Comparison of ENCODE assay signal across 23 cellular contexts in the genomic region with DNA sequence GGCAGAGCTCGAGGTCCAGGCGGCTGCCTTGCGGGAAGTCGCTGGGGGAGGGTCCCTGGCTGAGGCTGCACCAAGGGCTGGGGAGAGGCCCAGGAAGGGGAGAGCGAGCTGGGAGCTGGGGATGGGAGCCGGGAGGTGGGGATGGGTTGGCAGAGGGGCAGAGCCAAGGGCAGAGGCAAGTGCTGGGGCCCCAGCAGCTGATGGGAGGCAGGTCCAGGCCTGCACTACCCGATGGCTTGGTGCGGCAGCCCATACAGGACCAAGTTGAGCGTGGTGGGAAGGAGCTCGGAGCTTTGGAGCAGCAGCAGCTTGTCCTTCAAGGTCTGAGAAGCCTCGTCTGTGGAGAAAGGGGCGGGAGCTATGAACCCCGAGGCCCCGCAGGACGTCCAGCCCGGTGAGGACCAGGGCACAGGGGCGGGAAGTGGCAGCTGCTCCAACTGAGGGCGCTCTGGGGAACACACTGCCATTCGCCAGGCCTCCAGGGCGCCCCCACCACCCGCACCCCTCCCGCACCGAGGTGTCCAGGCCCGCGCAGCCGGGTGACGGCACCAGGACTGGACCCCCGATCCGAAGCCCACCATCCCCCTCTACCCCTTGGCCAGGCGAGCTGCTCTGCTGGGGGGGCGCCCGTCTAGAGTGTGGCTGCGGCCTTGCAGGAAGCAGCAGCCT. TPM values are rescaled to one million over a fixed set of nuclear protein-coding genes. Genes with fewer than 3 reads are reported as not detected.
DNase-seq lines count a peak whose midpoint lies in the region; ATAC-seq, FAIRE-seq and TF ChIP-seq lines count a peak whose summit lies in the region.
"Had no signal": no experiment of that assay in that cellular context is flagged by ENCODE, and none has a peak within 500 bp of the region (broad histone marks: within the 10 kb centered on the region; RNA-seq: fewer than 3 reads in every experiment).

No MANE protein-coding gene starts in this region.

- H3K79me2 ChIP-seq in HepG2 (ENCODE audit: insufficient read depth, low read length), result no peaks in the 10 kb centered on the region

- H3K27me3 ChIP-seq in right lobe of liver (no peaks in the 10 kb centered on the region), HepG2 (ENCODE audit: control insufficient read depth in 1 of 2, insufficient read depth in 2 of 2, low read length in 2 of 2) (peaks cover 8 to 50% of the 10 kb centered on the region in 2 experiments; a peak in 4 of 5 replicates), suprapubic skin (peaks cover 68% of the 10 kb centered on the region)
- H3K27me3 ChIP-seq: Peyer's patch had no signal

- no peak overlapping the region for H3K4me2 ChIP-seq in HepG2 (ENCODE audit: low read depth, low read length)

- H3K36me3 ChIP-seq in right lobe of liver (no peaks in the 10 kb centered on the region), HepG2 (replicated peaks in 1 of 2; ENCODE audit: control insufficient read depth in 1 of 2, insufficient read depth in 2 of 2, low read length in 2 of 2) (no peaks in the 10 kb centered on the region), suprapubic skin (no peaks in the 10 kb centered on the region)
- H3K36me3 ChIP-seq: Peyer's patch had no signal

- no peak for FAIRE-seq in HepG2 (lab: Jason Lieb, UNC)
- FAIRE-seq: GM12878, HTR-8/SVneo had no signal

- no peak for ATAC-seq in right lobe of liver
- ATAC-seq in HepG2, result no peak
- ATAC-seq in GM21529 (IDR thresholded peaks at IDR 0.05; ENCODE audit: unreplicated experiment), result no peak
- ATAC-seq: GM12878 had no signal

- CTCF ChIA-PET in HepG2 (lab: Yijun Ruan, JAX; ENCODE audit: low intra/inter-chr PET ratio, low total read pairs), result no interaction called here

- no peak for TF ChIP-seq EP300 in HepG2 (IDR thresholded peaks at IDR 0.05; ENCODE audit: low read depth in 2 of 2, low read length in 2 of 2)
- TF ChIP-seq EP300 in HepG2 (CRISPR knock-in tag; IDR thresholded peaks at IDR 0.05; ENCODE audit: borderline replicate concordance), result no peak
- TF ChIP-seq EP300 in suprapubic skin (IDR thresholded peaks at IDR 0.05), result no peak

- in situ Hi-C loops in HepG2 (cut with HindIII; ENCODE audit: extremely low pct_ligation_motif_present, low pct_unique_long_range_greater_than_20kb), result no loop called here

- intact Hi-C loops in right lobe of liver (cut with DNase I), result no loop called here
- intact Hi-C loops in HepG2 (cut with micrococcal nuclease; ENCODE audit: unreplicated experiment), result no loop called here

- no peak for TF ChIP-seq RAD21 in HepG2 (CRISPR knock-in tag; IDR thresholded peaks at IDR 0.05)

- H3K9me3 ChIP-seq in right lobe of liver, result no peaks in the 10 kb centered on the region
- H3K9me3 ChIP-seq in HepG2 (ENCODE audit: low read length), result no peaks in the 10 kb centered on the region
- H3K9me3 ChIP-seq in suprapubic skin, result no peaks in the 10 kb centered on the region
- H3K9me3 ChIP-seq: Peyer's patch had no signal

- no peak overlapping the region for H3K9ac ChIP-seq in HepG2 (ENCODE audit: insufficient read depth, low read depth, low read length)
- H3K9ac ChIP-seq: GM23248 had no signal

- no peak overlapping the region for H3K4me3 ChIP-seq in right lobe of liver
- H3K4me3 ChIP-seq in HepG2 (replicated peaks in 1 of 3; ENCODE audit: insufficient read depth in 1 of 3, low read depth in 2 of 3, low read length in 3 of 3), result no peak overlapping the region
- no peak overlapping the region for H3K4me3 ChIP-seq in suprapubic skin
- H3K4me3 ChIP-seq: GM12878, GM23248, Peyer's patch had no signal

- no peak for TF ChIP-seq POLR2A in right lobe of liver (IDR thresholded peaks at IDR 0.05)
- no peak for TF ChIP-seq POLR2A in HepG2 (IDR thresholded peaks at IDR 0.05; ENCODE audit: insufficient read depth in 1 of 2, low read depth in 2 of 2, low read length in 2 of 2)
- TF ChIP-seq POLR2A in suprapubic skin (IDR thresholded peaks at IDR 0.05), result no peak

- no peaks in the 10 kb centered on the region for H3K4me1 ChIP-seq in right lobe of liver
- H3K4me1 ChIP-seq in HepG2 (ENCODE audit: insufficient read depth, low read length), result no peaks in the 10 kb centered on the region
- H3K4me1 ChIP-seq in suprapubic skin, result no peaks in the 10 kb centered on the region
- H3K4me1 ChIP-seq: Peyer's patch had no signal

- POLR2A ChIA-PET in HepG2 (lab: Yijun Ruan, JAX), result no interaction called here

- no TSS peak for BruUV-seq in HepG2 (replicated peaks; lab: Mats Ljungman, UMichigan)

- H4K20me1 ChIP-seq in HepG2 (ENCODE audit: insufficient read depth, low read length), result no peaks in the 10 kb centered on the region

- WGBS in right lobe of liver (ENCODE audit: insufficient coverage, low coverage, low lambda C conversion rate, missing lambda C conversion rate), result 40% methylated on average over 2 of the region's 33 CpGs
- WGBS in HepG2 (ENCODE audit: low lambda C conversion rate), result 54% methylated on average over 8 of the region's 33 CpGs
- 41% methylated on average over 19 of the region's 33 CpGs for WGBS in suprapubic skin

- TF ChIP-seq CTCF in right lobe of liver (IDR thresholded peaks at IDR 0.05) (no peak), HepG2 (CRISPR knock-in tag; IDR thresholded peaks at IDR 0.05) (no peak), suprapubic skin (IDR thresholded peaks at IDR 0.05) (no peak)

- DNase-seq in DMS 273 (lab: John Stamatoyannopoulos, UW; ENCODE audit: unreplicated experiment) (peak; percentile 19), DMS 273 treated with DMSO at 0.1 percent for 48 hours (lab: John Stamatoyannopoulos, UW) (no peak), right lobe of liver (peak in 2 of 3 donors; percentile 16 to 42), HepG2 (ENCODE audit: low spot score) (no peak), left kidney (ENCODE audit: low read depth, low spot score) (peak; percentile 75), suprapubic skin (ENCODE audit: low spot score in 2 of 2) (peak; percentile 48 to 74), NCI-H2081 (lab: John Stamatoyannopoulos, UW) (no peak)
- DNase-seq: AML-193, DMS153, EL, GM23248, Karpas-422, NCI-H1417 treated with DMSO at 0.1 percent for 48 hours, NCI-H2029, NCI-H446 treated with DMSO at 0.1 percent for 48 hours, SHP77 treated with DMSO at 0.1 percent for 48 hours had no signal

- H3K27ac ChIP-seq in right lobe of liver (no peak overlapping the region), HepG2 (ENCODE audit: extremely low read length, insufficient read depth, low read length) (no peak overlapping the region), suprapubic skin (no peak overlapping the region)
- H3K27ac ChIP-seq: 22Rv1, GM23248, Peyer's patch had no signal

- no peak overlapping the region for H2AFZ ChIP-seq in HepG2 (ENCODE audit: low read length)
- H2AFZ ChIP-seq: GM23248 had no signal

TF ChIP-seq in HepG2, 621 proteins besides CTCF, POLR2A, EP300 and RAD21 (continues in another document):
- no peak for TF ChIP-seq EHMT2 (IDR thresholded peaks at IDR 0.05; ENCODE audit: borderline replicate concordance, low read depth, low read length)
- TF ChIP-seq POLR2AphosphoS5 (IDR thresholded peaks at IDR 0.05; ENCODE audit: low read depth, low read length), result no peak
- TF ChIP-seq ZNF251 (CRISPR knock-in tag; IDR thresholded peaks at IDR 0.05), result no peak
- no peak for TF ChIP-seq MEF2D (CRISPR knock-in tag; IDR thresholded peaks at IDR 0.05)
- no peak for TF ChIP-seq POLR2G (IDR thresholded peaks at IDR 0.05; ENCODE audit: low read depth, low read length)
- no peak for TF ChIP-seq AGO1 (IDR thresholded peaks at IDR 0.05; ENCODE audit: low read depth, low read length, poor library complexity, severe bottlenecking)
- no peak for TF ChIP-seq SP5 (CRISPR knock-in tag; IDR thresholded peaks at IDR 0.05; ENCODE audit: borderline replicate concordance, low read depth)
- TF ChIP-seq, protein P1, sequence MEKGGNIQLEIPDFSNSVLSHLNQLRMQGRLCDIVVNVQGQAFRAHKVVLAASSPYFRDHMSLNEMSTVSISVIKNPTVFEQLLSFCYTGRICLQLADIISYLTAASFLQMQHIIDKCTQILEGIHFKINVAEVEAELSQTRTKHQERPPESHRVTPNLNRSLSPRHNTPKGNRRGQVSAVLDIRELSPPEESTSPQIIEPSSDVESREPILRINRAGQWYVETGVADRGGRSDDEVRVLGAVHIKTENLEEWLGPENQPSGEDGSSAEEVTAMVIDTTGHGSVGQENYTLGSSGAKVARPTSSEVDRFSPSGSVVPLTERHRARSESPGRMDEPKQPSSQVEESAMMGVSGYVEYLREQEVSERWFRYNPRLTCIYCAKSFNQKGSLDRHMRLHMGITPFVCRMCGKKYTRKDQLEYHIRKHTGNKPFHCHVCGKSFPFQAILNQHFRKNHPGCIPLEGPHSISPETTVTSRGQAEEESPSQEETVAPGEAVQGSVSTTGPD (CRISPR knock-in tag; IDR thresholded peaks at IDR 0.05), result no peak
- TF ChIP-seq FIP1L1 (IDR thresholded peaks at IDR 0.05; ENCODE audit: borderline replicate concordance, insufficient read depth, low read depth, low read length), result no peak
- TF ChIP-seq BORCS8-MEF2B (CRISPR knock-in tag; IDR thresholded peaks at IDR 0.05), result no peak
- TF ChIP-seq MTF2 (CRISPR knock-in tag; IDR thresholded peaks at IDR 0.05; ENCODE audit: borderline replicate concordance), result no peak
- TF ChIP-seq NPAS2 (CRISPR knock-in tag; IDR thresholded peaks at IDR 0.05; ENCODE audit: borderline replicate concordance), result no peak

RNA-seq across cellular contexts. Expression of a gene that starts 22.8 kb away (rescaled TPM):
- not detected for total RNA-seq in right lobe of liver
- total RNA-seq in HepG2 (2016; rRNA removed; fragmentation: Illumina TruSeq; extraction: Trizol), result not detected in 2 replicates
- not detected in 2 replicates for total RNA-seq in HepG2 (2016; cell fraction: cytosol; rRNA removed; fragmentation: Illumina TruSeq; extraction: Trizol; ENCODE audit: low read depth)
- total RNA-seq in HepG2 (2016; cell fraction: insoluble cytoplasmic fraction; rRNA removed; fragmentation: Illumina TruSeq; extraction: Trizol), result not detected in 2 replicates
- total RNA-seq in HepG2 (2016; cell fraction: membrane; rRNA removed; fragmentation: Illumina TruSeq; extraction: Trizol), result not detected in 2 replicates
- total RNA-seq in HepG2 (2016; cell fraction: nucleus; rRNA removed; fragmentation: Illumina TruSeq; extraction: Trizol), result not detected in 2 replicates
- polyA plus RNA-seq in HepG2 (2011; rRNA removed), result not detected in 2 replicates
- polyA plus RNA-seq in HepG2 (2011; cell fraction: cytosol; rRNA removed), result not detected in 2 replicates
- polyA plus RNA-seq in HepG2 (2011; cell fraction: nucleus; rRNA removed), result not detected in 2 replicates
- 0.52 and 1.5 TPM in 2 replicates for polyA plus RNA-seq in HepG2 (2012)
- not detected in 2 replicates for polyA plus RNA-seq in HepG2 (2016; cell fraction: cytosol; fragmentation: Illumina TruSeq; extraction: Trizol; ENCODE audit: low read depth)
- not detected in 2 replicates for polyA plus RNA-seq in HepG2 (2016; cell fraction: insoluble cytoplasmic fraction; fragmentation: Illumina TruSeq; extraction: Trizol; ENCODE audit: low read depth)
- polyA plus RNA-seq in HepG2 (2016; cell fraction: membrane; fragmentation: Illumina TruSeq; extraction: Trizol; ENCODE audit: low read depth), result not detected in 2 replicates
- not detected in 2 replicates for polyA plus RNA-seq in HepG2 (2016; cell fraction: nucleus; fragmentation: Illumina TruSeq; extraction: Trizol; ENCODE audit: insufficient read depth, low read depth)
- polyA minus RNA-seq in HepG2 (2011; rRNA and poly(A)+ RNA removed; ENCODE audit: low replicate concordance), result not detected in 2 replicates
- polyA minus RNA-seq in HepG2 (2011; cell fraction: cytosol; rRNA and poly(A)+ RNA removed), result not detected in 2 replicates
- not detected in 2 replicates for polyA minus RNA-seq in HepG2 (2011; cell fraction: nucleus; rRNA and poly(A)+ RNA removed)
- not detected for total RNA-seq in suprapubic skin
- total RNA-seq: GM12878, GM23248, MCF 10A, Peyer's patch had no signal
- polyA plus RNA-seq: IgD-negative memory B cell had no signal

Comparison
In these comparisons a context has a peak if more than half of its experiments do, and no peak if none do; other contexts are left out.
1. DNase-seq: peak in DMS 273 (single experiment), right lobe of liver (2 of 3), left kidney (single experiment) and suprapubic skin (2 of 2); none in DMS 273 treated with DMSO at 0.1 percent for 48 hours (single experiment), HepG2 (single experiment) and NCI-H2081 (0 of 2).